1 cellular context compared by ENCODE assay signal in the genomic region with DNA sequence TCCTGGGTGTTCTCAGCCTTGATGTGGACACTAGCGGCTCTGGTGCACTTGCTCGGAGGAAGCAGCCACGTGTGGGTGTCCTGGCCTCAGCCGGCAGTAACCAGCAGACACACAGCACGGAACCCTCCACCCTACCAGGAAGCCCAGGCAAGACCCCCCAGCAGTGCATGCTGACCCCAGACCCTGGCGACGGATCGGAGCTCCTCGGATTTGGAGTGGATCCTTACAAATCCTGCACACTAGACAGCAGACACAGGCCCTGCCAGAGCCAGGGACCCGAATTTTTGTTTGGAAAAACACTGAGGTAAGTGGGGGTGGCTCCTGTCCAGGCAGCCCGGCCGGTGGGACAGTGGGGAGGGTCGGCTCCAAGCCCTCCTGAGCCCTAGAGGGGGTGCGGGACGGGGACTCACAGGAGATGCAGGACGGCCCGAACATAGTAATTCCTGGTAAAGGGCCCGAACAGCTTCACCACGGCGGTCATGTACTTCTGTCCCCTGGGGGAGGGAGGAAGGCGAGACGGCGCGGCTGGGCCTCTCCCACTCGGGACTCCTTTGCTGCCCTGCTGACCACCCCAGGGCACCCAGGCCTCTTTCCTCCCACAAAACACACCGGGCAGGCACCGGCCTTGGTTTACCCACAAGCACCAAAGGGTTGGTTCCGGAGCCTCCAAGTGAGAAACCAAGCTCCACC.
TF ChIP-seq lines count a peak whose summit lies in the region.

No MANE protein-coding gene starts in this region.

TF ChIP-seq in GM12878, 131 proteins besides CTCF, POLR2A, EP300 and RAD21:
- peak; percentile 10 for TF ChIP-seq MEF2B (IDR thresholded peaks at IDR 0.05; ENCODE audit: partially characterized antibody, poor library complexity, severe bottlenecking)
- TF ChIP-seq, protein P1, sequence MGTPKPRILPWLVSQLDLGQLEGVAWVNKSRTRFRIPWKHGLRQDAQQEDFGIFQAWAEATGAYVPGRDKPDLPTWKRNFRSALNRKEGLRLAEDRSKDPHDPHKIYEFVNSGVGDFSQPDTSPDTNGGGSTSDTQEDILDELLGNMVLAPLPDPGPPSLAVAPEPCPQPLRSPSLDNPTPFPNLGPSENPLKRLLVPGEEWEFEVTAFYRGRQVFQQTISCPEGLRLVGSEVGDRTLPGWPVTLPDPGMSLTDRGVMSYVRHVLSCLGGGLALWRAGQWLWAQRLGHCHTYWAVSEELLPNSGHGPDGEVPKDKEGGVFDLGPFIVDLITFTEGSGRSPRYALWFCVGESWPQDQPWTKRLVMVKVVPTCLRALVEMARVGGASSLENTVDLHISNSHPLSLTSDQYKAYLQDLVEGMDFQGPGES (IDR thresholded peaks at IDR 0.05) = no peak
